ENCODE assay signal across 20 cellular contexts in genomic region chr15:88571153-88572029, GRCh38. TPM values are rescaled to one million over a fixed set of nuclear protein-coding genes. Genes with fewer than 3 reads are reported as not detected.
DNase-seq lines count a peak whose midpoint lies in the region; ATAC-seq and TF ChIP-seq lines count a peak whose summit lies in the region.
"Had no signal": no experiment of that assay in that cellular context is flagged by ENCODE, and none has a peak within 500 bp of the region (broad histone marks: within the 10 kb centered on the region; RNA-seq: fewer than 3 reads in every experiment).

No MANE protein-coding gene starts in this region.

- no peak overlapping the region for H3K27ac Mint-ChIP-seq in T-helper 17 cell
- H3K27ac Mint-ChIP-seq: activated T-helper 1 cell treated with anti-CD3 and anti-CD28 coated beads, Interleukin-12 subunit alpha, Interleukin-12 subunit beta, Interleukin-2, Interleukin-4 antibody, amounts not matched to agents 30 ng/mL and 10 ng/mL and 1 ng/mL, durations not matched to agents 14 hours and 24 hours and 36 hours; CD4-positive, alpha-beta T cell; naive thymus-derived CD4-positive, alpha-beta T cell; T-helper 1 cell treated with Interleukin-12 subunit alpha and Interleukin-12 subunit beta and Interleukin-4 antibody, amounts not matched to agents 30 μg/mL and 1 μg/mL, for 36 hours had no signal

- H3K36me3 ChIP-seq in BE2C = no peaks in the 10 kb centered on the region
- H3K36me3 ChIP-seq: breast epithelium, lower lobe of right lung, vagina had no signal

- H3K4me3 ChIP-seq in BE2C (ENCODE audit: low read depth, low read length) = peak overlapping the region; percentile 19; the same call in 1 of the 2 replicates
- H3K4me3 ChIP-seq: breast epithelium, dorsolateral prefrontal cortex, lower lobe of right lung, smooth muscle cell, vagina had no signal

- H3K4me1 ChIP-seq in BE2C = peaks cover 18% of the 10 kb centered on the region
- H3K4me1 ChIP-seq: breast epithelium, lower lobe of right lung, vagina had no signal

- no peaks in the 10 kb centered on the region for H3K27me3 ChIP-seq in BE2C
- H3K27me3 ChIP-seq: breast epithelium, dorsolateral prefrontal cortex, vagina had no signal

- H3K9me3 ChIP-seq in BE2C = no peaks in the 10 kb centered on the region
- H3K9me3 ChIP-seq in T-helper 17 cell (ENCODE audit: control insufficient read depth, low read length, poor library complexity, severe bottlenecking) = no peaks in the 10 kb centered on the region
- H3K9me3 ChIP-seq: breast epithelium, lower lobe of right lung, vagina had no signal

- TF ChIP-seq CTCF in BE2C (IDR thresholded peaks at IDR 0.05; ENCODE audit: low read depth, low read length) = no peak

- peak overlapping the region; percentile 7 for H3K4me3 Mint-ChIP-seq in T-helper 17 cell
- H3K4me3 Mint-ChIP-seq: activated T-helper 1 cell treated with anti-CD3 and anti-CD28 coated beads, Interleukin-12 subunit alpha, Interleukin-12 subunit beta, Interleukin-2, Interleukin-4 antibody, amounts not matched to agents 30 ng/mL and 10 ng/mL and 1 ng/mL, durations not matched to agents 14 hours and 24 hours and 36 hours; CD4-positive, alpha-beta T cell; naive thymus-derived CD4-positive, alpha-beta T cell; T-helper 1 cell treated with Interleukin-12 subunit alpha and Interleukin-12 subunit beta and Interleukin-4 antibody, amounts not matched to agents 30 μg/mL and 1 μg/mL, for 36 hours had no signal

- H3K27me3 Mint-ChIP-seq in T-helper 17 cell = peaks cover 56% of the 10 kb centered on the region

- ATAC-seq in T-helper 17 cell = no peak
- ATAC-seq: naive thymus-derived CD4-positive, alpha-beta T cell had no signal

- H3K36me3 Mint-ChIP-seq in T-helper 17 cell (ENCODE audit: low read depth) = peaks cover 7% of the 10 kb centered on the region
- H3K36me3 Mint-ChIP-seq: naive thymus-derived CD4-positive, alpha-beta T cell had no signal

- H3K4me1 Mint-ChIP-seq in T-helper 17 cell = no peaks in the 10 kb centered on the region
- H3K4me1 Mint-ChIP-seq: naive thymus-derived CD4-positive, alpha-beta T cell had no signal

- peak; percentile 64 for DNase-seq in BE2C
- DNase-seq in NCI-H146 (lab: John Stamatoyannopoulos, UW) = peak; percentile 90
- no peak for DNase-seq in T-helper 17 cell
- DNase-seq in left kidney (ENCODE audit: low read depth, low spot score) = peak; percentile 53
- no peak for DNase-seq in T-helper 2 cell
- no peak for DNase-seq in activated naive CD4-positive, alpha-beta T cell (lab: John Stamatoyannopoulos, UW)
- DNase-seq in activated CD4-positive, alpha-beta T cell treated with anti-CD3 and anti-CD28 coated beads, Interleukin-2, amount 50 U/mL, for 48 hours = no peak
- no peak for DNase-seq in NCI-H1105 treated with DMSO at 0.1 percent for 48 hours (lab: John Stamatoyannopoulos, UW)
- DNase-seq: activated CD8-positive, alpha-beta memory T cell treated with anti-CD3 and anti-CD28 coated beads for 24 hours; CD4-positive, alpha-beta T cell; dorsolateral prefrontal cortex; lower lobe of right lung; naive thymus-derived CD4-positive, alpha-beta T cell; NCI-H2029; stimulated activated CD4-positive, alpha-beta T cell treated with anti-CD3 and anti-CD28 coated beads, Interleukin-4, amount 100 ng/mL, for 24 hours had no signal

RNA-seq across cellular contexts. Expression of gene DET1, which starts 24.9 kb away (rescaled TPM):
- 14.9 TPM for polyA plus RNA-seq in BE2C (2012; ENCODE audit: insufficient read depth, insufficient read length, low read depth)
- total RNA-seq in T-helper 17 cell = 1 to 10 TPM; 1.9 to 3.6 TPM

RNA-seq across cellular contexts. Expression of gene AEN, which starts 49.7 kb away (rescaled TPM):
- 72.5 TPM for polyA plus RNA-seq in BE2C (2012; ENCODE audit: insufficient read depth, insufficient read length, low read depth)
- total RNA-seq in T-helper 17 cell = 10 to 100 TPM; 32.2 to 41.0 TPM

Comparison
In these comparisons a context has a peak if more than half of its experiments do, and no peak if none do; other contexts are left out.
1. DNase-seq: peak in BE2C (single experiment), NCI-H146 (single experiment) and left kidney (single experiment); none in T-helper 17 cell (0 of 3), T-helper 2 cell (0 of 5), activated naive CD4-positive, alpha-beta T cell (0 of 4), activated CD4-positive, alpha-beta T cell treated with anti-CD3 and anti-CD28 coated beads, Interleukin-2, amount 50 U/mL, for 48 hours (0 of 2) and NCI-H1105 treated with DMSO at 0.1 percent for 48 hours (single experiment).